In the genomic region with DNA sequence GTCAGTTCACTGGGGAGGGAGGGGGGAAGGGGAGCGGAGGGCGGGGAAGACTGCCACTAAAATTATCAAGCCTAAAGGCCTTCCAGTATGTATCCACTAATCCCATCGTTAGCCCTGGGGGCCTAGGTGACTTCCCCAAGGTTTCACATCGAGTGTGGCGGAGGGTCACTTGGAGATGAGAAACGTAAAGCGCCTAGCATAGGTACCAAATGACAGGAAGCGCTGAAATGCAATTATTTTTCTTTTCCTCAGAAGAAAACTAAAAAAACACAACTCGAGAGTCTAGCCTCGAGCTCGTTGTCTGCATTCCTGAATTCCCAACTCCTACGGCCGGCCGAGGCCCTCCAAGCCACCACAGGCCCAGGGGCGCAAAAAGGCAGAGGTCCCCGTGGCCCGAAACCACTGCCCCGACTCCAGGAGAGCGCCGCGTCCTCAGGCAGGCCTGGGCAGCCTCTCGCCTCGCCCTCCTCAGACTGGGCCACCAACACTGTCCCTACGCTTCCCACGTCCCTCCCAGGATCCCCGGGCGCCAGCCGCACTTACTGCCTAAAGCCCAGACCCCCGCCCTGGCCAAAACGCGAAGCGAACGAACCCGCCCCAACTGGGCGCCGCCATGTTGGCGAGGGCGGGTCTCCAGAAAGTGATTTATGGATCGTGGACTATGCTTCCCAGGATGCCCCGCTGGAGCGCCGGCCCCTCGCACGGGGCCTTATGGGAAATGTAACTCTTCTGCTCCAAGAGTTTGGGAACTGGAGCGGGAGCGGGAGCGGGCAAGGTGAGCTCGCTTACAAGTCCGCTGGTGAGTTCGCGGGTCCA, we compare ENCODE assay signal across 8 cellular contexts. TPM values are rescaled to one million over a fixed set of nuclear protein-coding genes. Genes with fewer than 3 reads are reported as not detected.
DNase-seq lines count a peak whose midpoint lies in the region; ATAC-seq and TF ChIP-seq lines count a peak whose summit lies in the region.

A gene with protein sequence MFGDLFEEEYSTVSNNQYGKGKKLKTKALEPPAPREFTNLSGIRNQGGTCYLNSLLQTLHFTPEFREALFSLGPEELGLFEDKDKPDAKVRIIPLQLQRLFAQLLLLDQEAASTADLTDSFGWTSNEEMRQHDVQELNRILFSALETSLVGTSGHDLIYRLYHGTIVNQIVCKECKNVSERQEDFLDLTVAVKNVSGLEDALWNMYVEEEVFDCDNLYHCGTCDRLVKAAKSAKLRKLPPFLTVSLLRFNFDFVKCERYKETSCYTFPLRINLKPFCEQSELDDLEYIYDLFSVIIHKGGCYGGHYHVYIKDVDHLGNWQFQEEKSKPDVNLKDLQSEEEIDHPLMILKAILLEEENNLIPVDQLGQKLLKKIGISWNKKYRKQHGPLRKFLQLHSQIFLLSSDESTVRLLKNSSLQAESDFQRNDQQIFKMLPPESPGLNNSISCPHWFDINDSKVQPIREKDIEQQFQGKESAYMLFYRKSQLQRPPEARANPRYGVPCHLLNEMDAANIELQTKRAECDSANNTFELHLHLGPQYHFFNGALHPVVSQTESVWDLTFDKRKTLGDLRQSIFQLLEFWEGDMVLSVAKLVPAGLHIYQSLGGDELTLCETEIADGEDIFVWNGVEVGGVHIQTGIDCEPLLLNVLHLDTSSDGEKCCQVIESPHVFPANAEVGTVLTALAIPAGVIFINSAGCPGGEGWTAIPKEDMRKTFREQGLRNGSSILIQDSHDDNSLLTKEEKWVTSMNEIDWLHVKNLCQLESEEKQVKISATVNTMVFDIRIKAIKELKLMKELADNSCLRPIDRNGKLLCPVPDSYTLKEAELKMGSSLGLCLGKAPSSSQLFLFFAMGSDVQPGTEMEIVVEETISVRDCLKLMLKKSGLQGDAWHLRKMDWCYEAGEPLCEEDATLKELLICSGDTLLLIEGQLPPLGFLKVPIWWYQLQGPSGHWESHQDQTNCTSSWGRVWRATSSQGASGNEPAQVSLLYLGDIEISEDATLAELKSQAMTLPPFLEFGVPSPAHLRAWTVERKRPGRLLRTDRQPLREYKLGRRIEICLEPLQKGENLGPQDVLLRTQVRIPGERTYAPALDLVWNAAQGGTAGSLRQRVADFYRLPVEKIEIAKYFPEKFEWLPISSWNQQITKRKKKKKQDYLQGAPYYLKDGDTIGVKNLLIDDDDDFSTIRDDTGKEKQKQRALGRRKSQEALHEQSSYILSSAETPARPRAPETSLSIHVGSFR (minus strand): TSS at position 642 of the 816 bp plus-strand sequence. CDS start 1,228 bp downstream, outside the sequence.

- peaks cover 12% of the 10 kb centered on the region for H3K27me3 Mint-ChIP-seq in progenitor cell of endocrine pancreas

- H3K9me3 Mint-ChIP-seq in progenitor cell of endocrine pancreas (ENCODE audit: low read depth): no peaks in the 10 kb centered on the region

- H3K4me3 ChIP-seq in right atrium auricular region (peak within 1 kb of the TSS; percentile 80 to 89), upper lobe of right lung (peak within 1 kb of the TSS; percentile 92)

- H3K36me3 Mint-ChIP-seq in progenitor cell of endocrine pancreas (ENCODE audit: insufficient read depth): peaks cover 1% of the 10 kb centered on the region

- peak; percentile 72 for ATAC-seq in HG02588 (IDR thresholded peaks at IDR 0.05; ENCODE audit: unreplicated experiment)
- ATAC-seq in upper lobe of right lung: peak; percentile 99

- TF ChIP-seq CTCF in right atrium auricular region (IDR thresholded peaks at IDR 0.05) (peak in 1 of 2 donors; percentile 11), progenitor cell of endocrine pancreas (IDR thresholded peaks at IDR 0.05; ENCODE audit: unreplicated experiment) (no peak), upper lobe of right lung (IDR thresholded peaks at IDR 0.05) (no peak)

- H3K4me3 Mint-ChIP-seq in progenitor cell of endocrine pancreas (ENCODE audit: low read depth): peak within 1 kb of the TSS; percentile 98

- H3K27ac Mint-ChIP-seq in progenitor cell of endocrine pancreas: peak within 1 kb of the TSS; percentile 100

- in situ Hi-C loops in G401 (cut with HindIII; ENCODE audit: low sequenced_read_pairs): no loop called here

- H3K36me3 ChIP-seq in right atrium auricular region: no peaks in the 10 kb centered on the region
- H3K36me3 ChIP-seq in upper lobe of right lung: no peaks in the 10 kb centered on the region

- no peaks in the 10 kb centered on the region for H3K27me3 ChIP-seq in right atrium auricular region
- H3K27me3 ChIP-seq in upper lobe of right lung: no peaks in the 10 kb centered on the region

- DNase-seq in G401 (ENCODE audit: low spot score): peak; percentile 87
- DNase-seq in NCI-H1417 (lab: John Stamatoyannopoulos, UW): peak; percentile 82 to 96 (median 92)
- peak in 57 of 58 donors; percentile 38 to 88 (median 71) for DNase-seq in anterior cingulate cortex (lab: John Stamatoyannopoulos, UW)
- peak; percentile 92 for DNase-seq in right atrium auricular region (ENCODE audit: low spot score)
- peak; percentile 79 for DNase-seq in progenitor cell of endocrine pancreas (ENCODE audit: low spot score, unreplicated experiment)
- peak; percentile 94 for DNase-seq in upper lobe of right lung

- intact Hi-C loops in T-helper 2 cell treated with Interferon-gamma antibody and Interleukin-4, amounts not matched to agents 100 ng/mL and 5 ng/mL, for 36 hours (cut with micrococcal nuclease): no loop called here
- intact Hi-C loops in upper lobe of right lung (cut with DNase I): no loop called here

- H3K4me1 ChIP-seq in right atrium auricular region (peaks cover 0 to 12% of the 10 kb centered on the region in 2 donors), upper lobe of right lung (peaks cover 17% of the 10 kb centered on the region)

- H3K27ac ChIP-seq in right atrium auricular region (peak within 1 kb of the TSS; percentile 93 to 96), upper lobe of right lung (peak within 1 kb of the TSS; percentile 97)

- H3K9me3 ChIP-seq in right atrium auricular region: no peaks in the 10 kb centered on the region
- H3K9me3 ChIP-seq in upper lobe of right lung: no peaks in the 10 kb centered on the region

- H3K4me1 Mint-ChIP-seq in progenitor cell of endocrine pancreas (ENCODE audit: low read depth): peaks cover 5% of the 10 kb centered on the region

RNA-seq across cellular contexts. Expression of the gene that starts here (rescaled TPM):
- 21.7 and 23.8 TPM in 2 replicates for total RNA-seq in G401 (2014; rRNA removed; shearing (Covaris generic))
- total RNA-seq in T-helper 2 cell treated with Interferon-gamma antibody and Interleukin-4, amounts not matched to agents 100 ng/mL and 5 ng/mL, for 36 hours: 11.0 TPM in 2 replicates
- total RNA-seq in right atrium auricular region: 10 to 100 TPM; 11.6 to 12.5 TPM
- 36.9 and 38.3 TPM in 2 replicates for total RNA-seq in progenitor cell of endocrine pancreas
- 47.6 TPM for total RNA-seq in upper lobe of right lung

Comparison
In these comparisons a context has a peak if more than half of its experiments do, and no peak if none do; other contexts are left out.
1. Peak in every context shown above with its lines: DNase-seq, ATAC-seq, H3K4me3 ChIP-seq and H3K27ac ChIP-seq.